In genomic region chr13:53782400-53783030, GRCh38 we compare ENCODE assay signal across 9 cellular contexts.
DNase-seq lines count a peak whose midpoint lies in the region; ATAC-seq and TF ChIP-seq lines count a peak whose summit lies in the region.
"Had no signal": no experiment of that assay in that cellular context is flagged by ENCODE, and none has a peak within 500 bp of the region (broad histone marks: within the 10 kb centered on the region; RNA-seq: fewer than 3 reads in every experiment).

No MANE protein-coding gene starts in this region.

- H3K27me3 ChIP-seq in lower lobe of right lung (ENCODE audit: low read depth) (no peaks in the 10 kb centered on the region), uterus (peaks cover 0 to 9% of the 10 kb centered on the region in 2 donors)

- ATAC-seq in GM21723 (IDR thresholded peaks at IDR 0.05; ENCODE audit: unreplicated experiment): peak; percentile 88
- ATAC-seq in lower lobe of right lung: peak; percentile 35 to 71
- ATAC-seq: activated naive CD4-positive, alpha-beta T cell treated with anti-CD3 and anti-CD28 coated beads, Interleukin-2, amount 50 U/mL, for 72 hours had no signal

- no peaks in the 10 kb centered on the region for H3K79me2 ChIP-seq in OCI-LY7 (ENCODE audit: insufficient read depth, low read depth, low read length)

- WGBS in lower leg skin, 2 donors: 4 to 7% methylated on average over 10 of the region's 10 CpGs

- H3K9me3 ChIP-seq in OCI-LY7 (ENCODE audit: low read length) (no peaks in the 10 kb centered on the region), lower lobe of right lung (no peaks in the 10 kb centered on the region), uterus (no peaks in the 10 kb centered on the region)

- peak; percentile 8 for DNase-seq in EL
- DNase-seq in OCI-LY7 (ENCODE audit: low spot score): peak; percentile 50
- DNase-seq in dermis microvascular lymphatic vessel endothelial cell (ENCODE audit: low read depth in 2 of 2): peak; percentile 16 to 36
- no peak for DNase-seq in lower lobe of right lung
- no peak for DNase-seq in uterus
- DNase-seq in lower leg skin (ENCODE audit: low spot score in 2 of 2): no peak

- POLR2A ChIA-PET in OCI-LY7 (lab: Charles Lee): no interaction called here

- no peaks in the 10 kb centered on the region for H3K36me3 ChIP-seq in OCI-LY7 (ENCODE audit: insufficient read depth, low read length)
- H3K36me3 ChIP-seq in lower lobe of right lung: no peaks in the 10 kb centered on the region
- no peaks in the 10 kb centered on the region for H3K36me3 ChIP-seq in uterus

- H3K4me2 ChIP-seq in OCI-LY7 (ENCODE audit: low read length): no peak overlapping the region

- CTCF ChIA-PET in OCI-LY7 (lab: Charles Lee; ENCODE audit: unreplicated experiment): no interaction called here

- H3K4me3 ChIP-seq in OCI-LY7 (ENCODE audit: low read depth, low read length, poor library complexity, severe bottlenecking) (no peak overlapping the region), lower lobe of right lung (peak overlapping the region; percentile 33), uterus (no peak overlapping the region), lower leg skin (ENCODE audit: low read depth, poor library complexity, severe bottlenecking) (no peak overlapping the region)

- no peak overlapping the region for H3K27ac ChIP-seq in OCI-LY7 (ENCODE audit: low read depth, low read length, poor library complexity, severe bottlenecking)
- no peak overlapping the region for H3K27ac ChIP-seq in lower lobe of right lung
- no peak overlapping the region for H3K27ac ChIP-seq in uterus

- intact Hi-C loops in OCI-LY7 (cut with micrococcal nuclease; ENCODE audit: unreplicated experiment): loop anchor here (5.0 kb wide), 2 partner anchors 530 to 1460 kb away; no protein-coding TSS in a partner anchor
- intact Hi-C loops in lower lobe of right lung (cut with DNase I): no loop called here
- intact Hi-C loops in uterus (cut with DNase I; ENCODE audit: low total_unique reads): no loop called here
- intact Hi-C loops in lower leg skin (cut with DNase I; ENCODE audit: low total_unique reads): no loop called here

- TF ChIP-seq CTCF in LNCAP (IDR thresholded peaks at IDR 0.05): peak; percentile 63
- peak; percentile 85 for TF ChIP-seq CTCF in OCI-LY7 (conservative IDR thresholded peaks at IDR 0.05; ENCODE audit: low read length)
- peak; percentile 72 for TF ChIP-seq CTCF in lower lobe of right lung (IDR thresholded peaks at IDR 0.05)
- peak; percentile 38 to 64 (median 44) for TF ChIP-seq CTCF in uterus (IDR thresholded peaks at IDR 0.05)
- no peak for TF ChIP-seq CTCF in lower leg skin (IDR thresholded peaks at IDR 0.05)

- no peaks in the 10 kb centered on the region for H4K20me1 ChIP-seq in OCI-LY7 (ENCODE audit: insufficient read depth, low read length)

- no peak overlapping the region for H2AFZ ChIP-seq in OCI-LY7 (ENCODE audit: low read length)

- TF ChIP-seq POLR2A in uterus (IDR thresholded peaks at IDR 0.05): no peak
- no peak for TF ChIP-seq POLR2A in lower leg skin (IDR thresholded peaks at IDR 0.05)

- BruUV-seq in OCI-LY7 (replicated peaks; lab: Mats Ljungman, UMichigan): no TSS peak

- H3K4me1 ChIP-seq in OCI-LY7 (ENCODE audit: insufficient read depth, low read length, poor library complexity, severe bottlenecking) (no peaks in the 10 kb centered on the region), lower lobe of right lung (no peaks in the 10 kb centered on the region), uterus (no peaks in the 10 kb centered on the region)

- H3K9me2 ChIP-seq in OCI-LY7 (ENCODE audit: insufficient read depth, low read length): no peaks in the 10 kb centered on the region

Comparison
In these comparisons a context has a peak if more than half of its experiments do, and no peak if none do; other contexts are left out.
1. DNase-seq: peak in EL (single experiment), OCI-LY7 (single experiment) and dermis microvascular lymphatic vessel endothelial cell (2 of 2); none in lower lobe of right lung (single experiment), uterus (0 of 2) and lower leg skin (0 of 2).
2. CTCF ChIP-seq: peak in LNCAP (single experiment), OCI-LY7 (single experiment), lower lobe of right lung (single experiment) and uterus (4 of 4); none in lower leg skin (0 of 3).